Comparison of ENCODE assay signal across 1 cellular context in genomic region chr5:32708949-32709348, GRCh38.
TF ChIP-seq lines count a peak whose summit lies in the region.

No MANE protein-coding gene starts in this region.

TF ChIP-seq in IMR-90, 13 proteins besides CTCF, POLR2A, EP300 and RAD21 (continued from another document):
- TF ChIP-seq, protein P1, sequence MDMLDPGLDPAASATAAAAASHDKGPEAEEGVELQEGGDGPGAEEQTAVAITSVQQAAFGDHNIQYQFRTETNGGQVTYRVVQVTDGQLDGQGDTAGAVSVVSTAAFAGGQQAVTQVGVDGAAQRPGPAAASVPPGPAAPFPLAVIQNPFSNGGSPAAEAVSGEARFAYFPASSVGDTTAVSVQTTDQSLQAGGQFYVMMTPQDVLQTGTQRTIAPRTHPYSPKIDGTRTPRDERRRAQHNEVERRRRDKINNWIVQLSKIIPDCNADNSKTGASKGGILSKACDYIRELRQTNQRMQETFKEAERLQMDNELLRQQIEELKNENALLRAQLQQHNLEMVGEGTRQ (IDR thresholded peaks at IDR 0.05; ENCODE audit: low read depth, low read length) = no peak
- TF ChIP-seq RCOR1 (IDR thresholded peaks at IDR 0.05; ENCODE audit: insufficient replicate concordance, low read length) (no peak), SMC3 (IDR thresholded peaks at IDR 0.05; ENCODE audit: low read depth, low read length) (no peak), ELK1 (IDR thresholded peaks at IDR 0.05; ENCODE audit: borderline replicate concordance, low read depth, low read length) (no peak), NFE2L2 (IDR thresholded peaks at IDR 0.05; ENCODE audit: low read depth, low read length) (no peak), MXI1 (IDR thresholded peaks at IDR 0.05; ENCODE audit: borderline replicate concordance, low read depth, low read length) (no peak)
